Comparison of ENCODE assay signal across 27 cellular contexts in the genomic region with DNA sequence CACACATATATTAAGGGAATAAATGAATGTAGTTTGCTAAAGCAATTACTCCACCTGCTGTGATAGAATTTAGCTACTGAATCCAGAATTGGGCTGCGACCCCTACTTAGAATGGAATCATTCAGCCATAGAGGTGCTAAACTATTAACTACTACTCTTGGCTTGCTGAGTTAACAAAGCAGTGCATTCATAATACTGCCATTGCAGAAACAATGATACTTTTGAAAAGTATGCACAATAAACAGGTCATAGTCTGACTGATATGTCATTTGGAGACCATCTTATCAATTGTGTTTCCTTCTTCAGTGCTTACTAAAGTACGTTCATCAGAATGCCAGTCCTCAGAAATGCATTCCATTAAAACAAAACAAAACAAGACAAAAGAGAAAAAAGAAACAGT.
"Had no signal": no experiment of that assay in that cellular context is flagged by ENCODE, and none has a peak within 500 bp of the region (broad histone marks: within the 10 kb centered on the region; RNA-seq: fewer than 3 reads in every experiment).

No MANE protein-coding gene starts in this region.

- FAIRE-seq: islet of Langerhans, kidney, small intestine had no signal

- H3K9me3 ChIP-seq: left lung, lower lobe of right lung, ovary, prostate gland, sigmoid colon, spleen, tibial nerve, vagina had no signal

- H3K36me3 ChIP-seq: left lung, lower lobe of right lung, ovary, prostate gland, sigmoid colon, spleen, tibial nerve, vagina had no signal

- DNase-seq: hippocampal formation; immature natural killer cell; kidney; left colon; left lung; lower lobe of right lung; mammary epithelial cell; naive B cell; natural killer cell; nephron progenitor cell; ovary; posterior cingulate gyrus; retina; right cardiac atrium; sigmoid colon; small intestine; spleen; stimulated activated CD4-positive, alpha-beta T cell treated with anti-CD3 and anti-CD28 coated beads, Interleukin-4, amount 100 ng/mL, for 4 hours; stimulated activated CD8-positive, alpha-beta memory T cell treated with anti-CD3 and anti-CD28 coated beads, Interleukin-4, amount 100 ng/mL, for 48 hours; stimulated activated naive CD4-positive, alpha-beta T cell treated with Interleukin-2 at 50 U/mL for 16 hours; stimulated activated naive CD8-positive, alpha-beta T cell treated with anti-CD3 and anti-CD28 coated beads, Interleukin-15, amount 100 ng/mL, for 72 hours; substantia nigra had no signal

- ATAC-seq: left colon; left lung; lower lobe of right lung; natural killer cell; right cardiac atrium; stimulated activated memory B cell treated with anti-CD40 and anti-IgM and Interleukin-4, amounts not matched to agents 10 μg/mL and 1 μg/mL and 100 μg/mL, for 72 hours; stimulated activated naive CD8-positive, alpha-beta T cell treated with anti-CD3 and anti-CD28 coated beads, Interleukin-15, amount 100 ng/mL, for 72 hours had no signal

- H3K27ac ChIP-seq: left lung, lower lobe of right lung, ovary, prostate gland, sigmoid colon, spleen, tibial nerve, vagina had no signal

- H3K4me3 ChIP-seq: left lung, lower lobe of right lung, ovary, prostate gland, sigmoid colon, spleen, tibial nerve, vagina had no signal

- H3K4me1 ChIP-seq: left lung, lower lobe of right lung, prostate gland, spleen, tibial nerve, vagina had no signal

- H3K27me3 ChIP-seq: left lung, ovary, sigmoid colon, spleen, tibial nerve, vagina had no signal
